1 cellular context compared by ENCODE assay signal in the genomic region with DNA sequence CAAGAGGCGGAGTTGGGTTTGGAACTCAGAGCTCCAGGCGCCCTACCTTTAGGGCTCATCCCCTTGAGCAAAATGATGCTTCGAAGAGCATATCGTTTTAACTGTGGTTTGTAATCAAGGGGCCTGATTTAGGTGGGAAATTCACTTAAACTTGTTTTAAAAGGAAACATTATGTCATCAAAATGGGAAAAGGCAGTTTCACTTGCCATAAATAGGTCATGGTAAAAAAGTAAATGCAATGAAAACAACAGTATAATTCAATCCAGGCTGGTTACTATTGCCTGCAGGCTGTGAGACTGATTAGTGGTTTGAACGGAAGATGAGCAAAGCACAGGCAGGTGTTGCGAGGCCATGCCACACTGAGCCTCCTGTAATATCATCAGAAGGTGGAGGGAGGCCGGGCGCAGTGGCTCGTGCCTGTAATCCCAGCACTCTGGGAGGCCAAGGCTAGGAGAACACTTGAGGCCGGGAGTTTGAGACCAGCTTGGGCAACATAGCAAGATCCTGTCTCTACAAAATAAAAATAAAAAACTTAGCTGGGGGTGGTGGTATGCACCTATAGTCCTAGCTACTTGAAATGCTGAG.
TF ChIP-seq lines count a peak whose summit lies in the region.

No MANE protein-coding gene starts in this region.

TF ChIP-seq in HEK293, 187 proteins besides CTCF, POLR2A, EP300 and RAD21 (continued from another document):
- TF ChIP-seq, protein P1, sequence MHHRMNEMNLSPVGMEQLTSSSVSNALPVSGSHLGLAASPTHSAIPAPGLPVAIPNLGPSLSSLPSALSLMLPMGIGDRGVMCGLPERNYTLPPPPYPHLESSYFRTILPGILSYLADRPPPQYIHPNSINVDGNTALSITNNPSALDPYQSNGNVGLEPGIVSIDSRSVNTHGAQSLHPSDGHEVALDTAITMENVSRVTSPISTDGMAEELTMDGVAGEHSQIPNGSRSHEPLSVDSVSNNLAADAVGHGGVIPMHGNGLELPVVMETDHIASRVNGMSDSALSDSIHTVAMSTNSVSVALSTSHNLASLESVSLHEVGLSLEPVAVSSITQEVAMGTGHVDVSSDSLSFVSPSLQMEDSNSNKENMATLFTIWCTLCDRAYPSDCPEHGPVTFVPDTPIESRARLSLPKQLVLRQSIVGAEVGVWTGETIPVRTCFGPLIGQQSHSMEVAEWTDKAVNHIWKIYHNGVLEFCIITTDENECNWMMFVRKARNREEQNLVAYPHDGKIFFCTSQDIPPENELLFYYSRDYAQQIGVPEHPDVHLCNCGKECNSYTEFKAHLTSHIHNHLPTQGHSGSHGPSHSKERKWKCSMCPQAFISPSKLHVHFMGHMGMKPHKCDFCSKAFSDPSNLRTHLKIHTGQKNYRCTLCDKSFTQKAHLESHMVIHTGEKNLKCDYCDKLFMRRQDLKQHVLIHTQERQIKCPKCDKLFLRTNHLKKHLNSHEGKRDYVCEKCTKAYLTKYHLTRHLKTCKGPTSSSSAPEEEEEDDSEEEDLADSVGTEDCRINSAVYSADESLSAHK (tag by site-specific recombination; IDR thresholded peaks at IDR 0.05), result peak; percentile 63; the same call in 1 of the 2 replicates
- TF ChIP-seq ZNF544 (tag by site-specific recombination; IDR thresholded peaks at IDR 0.05), result no peak
- TF ChIP-seq, protein P2, sequence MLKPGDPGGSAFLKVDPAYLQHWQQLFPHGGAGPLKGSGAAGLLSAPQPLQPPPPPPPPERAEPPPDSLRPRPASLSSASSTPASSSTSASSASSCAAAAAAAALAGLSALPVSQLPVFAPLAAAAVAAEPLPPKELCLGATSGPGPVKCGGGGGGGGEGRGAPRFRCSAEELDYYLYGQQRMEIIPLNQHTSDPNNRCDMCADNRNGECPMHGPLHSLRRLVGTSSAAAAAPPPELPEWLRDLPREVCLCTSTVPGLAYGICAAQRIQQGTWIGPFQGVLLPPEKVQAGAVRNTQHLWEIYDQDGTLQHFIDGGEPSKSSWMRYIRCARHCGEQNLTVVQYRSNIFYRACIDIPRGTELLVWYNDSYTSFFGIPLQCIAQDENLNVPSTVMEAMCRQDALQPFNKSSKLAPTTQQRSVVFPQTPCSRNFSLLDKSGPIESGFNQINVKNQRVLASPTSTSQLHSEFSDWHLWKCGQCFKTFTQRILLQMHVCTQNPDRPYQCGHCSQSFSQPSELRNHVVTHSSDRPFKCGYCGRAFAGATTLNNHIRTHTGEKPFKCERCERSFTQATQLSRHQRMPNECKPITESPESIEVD (tag by site-specific recombination; IDR thresholded peaks at IDR 0.05), result peak; percentile 64
- no peak for TF ChIP-seq HOXA7 (CRISPR knock-in tag; IDR thresholded peaks at IDR 0.05; ENCODE audit: borderline replicate concordance)
- TF ChIP-seq ZNF274 (IDR thresholded peaks at IDR 0.05; ENCODE audit: low read length), result no peak
- no peak for TF ChIP-seq ZNF274 (tag by site-specific recombination; IDR thresholded peaks at IDR 0.05; ENCODE audit: borderline replicate concordance)
- TF ChIP-seq, protein P3, sequence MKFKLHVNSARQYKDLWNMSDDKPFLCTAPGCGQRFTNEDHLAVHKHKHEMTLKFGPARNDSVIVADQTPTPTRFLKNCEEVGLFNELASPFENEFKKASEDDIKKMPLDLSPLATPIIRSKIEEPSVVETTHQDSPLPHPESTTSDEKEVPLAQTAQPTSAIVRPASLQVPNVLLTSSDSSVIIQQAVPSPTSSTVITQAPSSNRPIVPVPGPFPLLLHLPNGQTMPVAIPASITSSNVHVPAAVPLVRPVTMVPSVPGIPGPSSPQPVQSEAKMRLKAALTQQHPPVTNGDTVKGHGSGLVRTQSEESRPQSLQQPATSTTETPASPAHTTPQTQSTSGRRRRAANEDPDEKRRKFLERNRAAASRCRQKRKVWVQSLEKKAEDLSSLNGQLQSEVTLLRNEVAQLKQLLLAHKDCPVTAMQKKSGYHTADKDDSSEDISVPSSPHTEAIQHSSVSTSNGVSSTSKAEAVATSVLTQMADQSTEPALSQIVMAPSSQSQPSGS (tag by site-specific recombination; IDR thresholded peaks at IDR 0.05; ENCODE audit: low read depth), result peak; percentile 73
- no peak for TF ChIP-seq ZNF10 (tag by site-specific recombination; IDR thresholded peaks at IDR 0.05)
TF ChIP-seq in HEK293: peak in this region for 4.
